ENCODE assay signal across 1 cellular context in genomic region chr9:123008909-123009308, GRCh38.
TF ChIP-seq lines count a peak whose summit lies in the region.

No MANE protein-coding gene starts in this region.

TF ChIP-seq in K562, 482 proteins besides CTCF, POLR2A, EP300 and RAD21 (continued from another document):
- TF ChIP-seq STAT6 (CRISPR knock-in tag; IDR thresholded peaks at IDR 0.05), result no peak
- no peak for TF ChIP-seq POLR3G (IDR thresholded peaks at IDR 0.05; ENCODE audit: extremely low read depth, insufficient read length, insufficient replicate concordance)
- TF ChIP-seq PRPF4 (IDR thresholded peaks at IDR 0.05; ENCODE audit: insufficient read depth, low read depth, low read length, poor library complexity, severe bottlenecking), result no peak
- no peak for TF ChIP-seq ZNF217 (CRISPR knock-in tag; IDR thresholded peaks at IDR 0.05)
- TF ChIP-seq PPARD (CRISPR knock-in tag; IDR thresholded peaks at IDR 0.05), result no peak
- no peak for TF ChIP-seq ASH1L (IDR thresholded peaks at IDR 0.05; ENCODE audit: borderline replicate concordance, low read depth, partially characterized antibody)
- no peak for TF ChIP-seq ZNF133 (CRISPR knock-in tag; IDR thresholded peaks at IDR 0.05)
- TF ChIP-seq RFX1 (IDR thresholded peaks at IDR 0.05), result no peak
- TF ChIP-seq NFIC (IDR thresholded peaks at IDR 0.05), result peak; percentile 90
- TF ChIP-seq TRIM28 (IDR thresholded peaks at IDR 0.05), result no peak
- TF ChIP-seq ZEB2 (IDR thresholded peaks at IDR 0.05), result no peak
- TF ChIP-seq TFAP4 (CRISPR knock-in tag; IDR thresholded peaks at IDR 0.05; ENCODE audit: borderline replicate concordance), result no peak
- TF ChIP-seq CXXC5 (CRISPR knock-in tag; IDR thresholded peaks at IDR 0.05), result no peak
- TF ChIP-seq ZNF77 (CRISPR knock-in tag; IDR thresholded peaks at IDR 0.05), result no peak
- no peak for TF ChIP-seq ZNF707 (CRISPR knock-in tag; conservative IDR thresholded peaks at IDR 0.05)
- peak; percentile 87 for TF ChIP-seq PKNOX1 (IDR thresholded peaks at IDR 0.05)
- TF ChIP-seq SAP30 (IDR thresholded peaks at IDR 0.05; ENCODE audit: borderline replicate concordance, insufficient read depth, low read depth, low read length, poor library complexity, severe bottlenecking), result no peak
- no peak for TF ChIP-seq THAP12 (CRISPR knock-in tag; IDR thresholded peaks at IDR 0.05)
- no peak for TF ChIP-seq SMARCA4 (IDR thresholded peaks at IDR 0.05)
- no peak for TF ChIP-seq ZNF764 (CRISPR knock-in tag; IDR thresholded peaks at IDR 0.05; ENCODE audit: low read depth)
- no peak for TF ChIP-seq EGR1 (conservative IDR thresholded peaks at IDR 0.05)
- TF ChIP-seq HMG20B (CRISPR knock-in tag; IDR thresholded peaks at IDR 0.05), result no peak
- TF ChIP-seq FUS (optimal IDR thresholded peaks at IDR 0.05; ENCODE audit: low read depth, low read length), result no peak
- no peak for TF ChIP-seq ZNF347 (CRISPR knock-in tag; IDR thresholded peaks at IDR 0.05; ENCODE audit: low read depth)
